In the genomic region with DNA sequence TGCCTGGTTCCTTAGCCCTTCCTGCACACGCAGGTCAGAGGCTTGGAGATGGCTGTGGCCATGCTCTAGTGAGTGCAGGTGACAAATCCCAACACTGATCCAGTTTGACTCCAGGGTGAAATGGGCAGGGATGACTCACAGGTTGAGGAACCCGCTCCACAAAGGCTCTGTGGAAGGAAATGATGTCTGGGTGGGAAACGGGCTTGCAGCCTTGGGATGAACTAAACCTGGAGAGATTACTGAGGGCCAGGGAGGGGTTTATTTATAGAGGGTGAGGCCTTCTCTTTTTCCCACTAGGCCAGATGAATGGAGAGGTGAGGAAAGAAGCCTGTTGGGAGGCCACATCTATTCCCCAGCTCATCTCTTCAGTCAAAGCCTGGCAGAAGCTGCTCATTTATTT, we compare ENCODE assay signal across 19 cellular contexts. TPM values are rescaled to one million over a fixed set of nuclear protein-coding genes. Genes with fewer than 3 reads are reported as not detected.
A peak's percentile ranks its signal among the peaks of the same experiment; 100 is the strongest.
DNase-seq lines count a peak whose midpoint lies in the region; ATAC-seq and TF ChIP-seq lines count a peak whose summit lies in the region.
"Had no signal": no experiment of that assay in that cellular context is flagged by ENCODE, and none has a peak within 500 bp of the region (broad histone marks: within the 10 kb centered on the region; RNA-seq: fewer than 3 reads in every experiment).

No MANE protein-coding gene starts in this region.

- DNase-seq in G401 (ENCODE audit: low spot score) = peak; percentile 51
- DNase-seq in PC-3 = peak; percentile 91
- DNase-seq in smooth muscle cell (lab: John Stamatoyannopoulos, UW; ENCODE audit: unreplicated experiment) = no peak
- no peak for DNase-seq in activated CD4-positive, alpha-beta T cell treated with anti-CD3 and anti-CD28 coated beads, Interleukin-2, amount 50 U/mL, for 4 hours
- DNase-seq in NCI-H1694 treated with DMSO at 0.1 percent for 48 hours (lab: John Stamatoyannopoulos, UW) = no peak
- DNase-seq: activated B cell treated with CpG ODN at 0.5 μM for 24 hours, activated gamma-delta T cell, AML-193, cortex of kidney, left ventricle myocardium inferior, NCI-H1105, NCI-H2171, nucleus accumbens, substantia nigra, T-helper 17 cell had no signal

- BruUV-seq in PC-3 (replicated peaks; lab: Mats Ljungman, UMichigan) = no TSS peak

- CTCF ChIA-PET in PC-3 (lab: Charles Lee) = no interaction called here

- H3F3A ChIP-seq in PC-3 (ENCODE audit: low read length, unreplicated experiment) (no peaks in the 10 kb centered on the region), smooth muscle cell (ENCODE audit: low read depth) (peaks cover 4% of the 10 kb centered on the region)

- 50 to 68% methylated on average over 3 of the region's 3 CpGs for whole genome bisulfite sequencing in esophagus, 2 donors
- 50% methylated on average over 3 of the region's 3 CpGs for WGBS in smooth muscle cell (ENCODE audit: low lambda C conversion rate)

- ATAC-seq in PC-3 = peak; percentile 76
- no peak for ATAC-seq in activated T-helper 17 cell treated with anti-CD3 and anti-CD28 coated beads, Interleukin-2, amount 50 U/mL, for 72 hours (replicated peaks)
- ATAC-seq: sciatic nerve, T-helper 17 cell had no signal

- no peaks in the 10 kb centered on the region for H4K20me1 ChIP-seq in PC-3 (ENCODE audit: low read length)
- H4K20me1 ChIP-seq in smooth muscle cell (ENCODE audit: low read depth) = no peaks in the 10 kb centered on the region

- no peaks in the 10 kb centered on the region for H3K27me3 ChIP-seq in PC-3 (ENCODE audit: low read length)
- H3K27me3 ChIP-seq in esophagus (ENCODE audit: control insufficient read depth in 1 of 2, insufficient read depth in 2 of 2, low read length in 2 of 2) = no peaks in the 10 kb centered on the region
- H3K27me3 ChIP-seq in smooth muscle cell (ENCODE audit: low read depth) = no peaks in the 10 kb centered on the region
- H3K27me3 ChIP-seq: ascending aorta had no signal

- H3K36me3 ChIP-seq in PC-3 (ENCODE audit: low read depth, low read length) = no peaks in the 10 kb centered on the region
- no peaks in the 10 kb centered on the region for H3K36me3 ChIP-seq in esophagus (ENCODE audit: control insufficient read depth in 2 of 2, insufficient read depth in 2 of 2, low read length in 1 of 2)
- no peaks in the 10 kb centered on the region for H3K36me3 ChIP-seq in smooth muscle cell (ENCODE audit: low read depth)
- H3K36me3 ChIP-seq: ascending aorta, left ventricle myocardium inferior had no signal

- no peak overlapping the region for H3K4me3 Mint-ChIP-seq in activated T-helper 17 cell treated with anti-CD3 and anti-CD28 coated beads, Interleukin-2, amount 50 U/mL, for 72 hours
- H3K4me3 Mint-ChIP-seq: activated B cell treated with CpG ODN at 0.5 μM for 24 hours, T-helper 17 cell had no signal

- in situ Hi-C loops in G401 (cut with HindIII; ENCODE audit: low sequenced_read_pairs) = no loop called here

- H3K4me1 Mint-ChIP-seq in activated T-helper 17 cell treated with anti-CD3 and anti-CD28 coated beads, Interleukin-2, amount 50 U/mL, for 72 hours = peaks cover 6% of the 10 kb centered on the region

- H3K27ac Mint-ChIP-seq in activated T-helper 17 cell treated with anti-CD3 and anti-CD28 coated beads, Interleukin-2, amount 50 U/mL, for 72 hours = no peak overlapping the region
- H3K27ac Mint-ChIP-seq: activated B cell treated with CpG ODN at 0.5 μM for 24 hours, T-helper 17 cell had no signal

- intact Hi-C loops in PC-3 (cut with micrococcal nuclease) = no loop called here

- H3K36me3 Mint-ChIP-seq in activated T-helper 17 cell treated with anti-CD3 and anti-CD28 coated beads, Interleukin-2, amount 50 U/mL, for 72 hours (ENCODE audit: low read depth) = no peaks in the 10 kb centered on the region

- POLR2A ChIA-PET in PC-3 (lab: Charles Lee; ENCODE audit: unreplicated experiment) = interaction anchor here (0.5 to 0.6 kb wide), 2 partner anchors 29 to 34 kb away, joined by 3 to 5 read pairs; a partner anchor contains a TSS

- H3K4me2 ChIP-seq in PC-3 (ENCODE audit: low read length) (peak overlapping the region; percentile 52), smooth muscle cell (no peak overlapping the region)

- H3K9me3 Mint-ChIP-seq in activated T-helper 17 cell treated with anti-CD3 and anti-CD28 coated beads, Interleukin-2, amount 50 U/mL, for 72 hours = no peaks in the 10 kb centered on the region

- H3K27ac ChIP-seq in PC-3 (ENCODE audit: low read length) (peak overlapping the region; percentile 91), esophagus (ENCODE audit: low read depth in 2 of 2, low read length in 1 of 2) (peak overlapping the region; percentile 96 to 97), smooth muscle cell (ENCODE audit: low read depth) (peak overlapping the region; percentile 24)
- H3K27ac ChIP-seq: ascending aorta, left ventricle myocardium inferior had no signal

- H3K79me2 ChIP-seq in PC-3 (ENCODE audit: low read length) (no peaks in the 10 kb centered on the region), smooth muscle cell (ENCODE audit: low read depth) (no peaks in the 10 kb centered on the region)

- H3K4me3 ChIP-seq in PC-3 (ENCODE audit: low read length) (no peak overlapping the region), esophagus (ENCODE audit: low read depth in 1 of 2, low read length in 2 of 2) (peak overlapping the region in 1 of 2 donors; percentile 22), smooth muscle cell (no peak overlapping the region)
- H3K4me3 ChIP-seq: ascending aorta, left ventricle myocardium inferior had no signal

- H2AFZ ChIP-seq in PC-3 (ENCODE audit: low read length) (no peak overlapping the region), smooth muscle cell (ENCODE audit: low read depth) (no peak overlapping the region)

- peaks cover 12% of the 10 kb centered on the region for H3K27me3 Mint-ChIP-seq in activated T-helper 17 cell treated with anti-CD3 and anti-CD28 coated beads, Interleukin-2, amount 50 U/mL, for 72 hours

- no peaks in the 10 kb centered on the region for H3K9me2 ChIP-seq in PC-3 (replicated peaks; ENCODE audit: low read length)

- H3K9me3 ChIP-seq in PC-3 (ENCODE audit: low read length) (no peaks in the 10 kb centered on the region), esophagus (ENCODE audit: control insufficient read depth in 2 of 2, insufficient read depth in 1 of 2, low read depth in 1 of 2, low read length in 1 of 2) (no peaks in the 10 kb centered on the region), smooth muscle cell (replicated peaks; ENCODE audit: low read depth) (no peaks in the 10 kb centered on the region)
- H3K9me3 ChIP-seq: ascending aorta had no signal

- H3K4me1 ChIP-seq in PC-3 (ENCODE audit: insufficient read depth, low read length) (peaks cover 43% of the 10 kb centered on the region), esophagus (ENCODE audit: control insufficient read depth in 2 of 2, insufficient read depth in 2 of 2, low read length in 1 of 2) (peaks cover 2 to 14% of the 10 kb centered on the region in 2 donors), smooth muscle cell (ENCODE audit: low read depth) (peaks cover 12% of the 10 kb centered on the region)

- H3K9ac ChIP-seq in PC-3 (ENCODE audit: low read length) (peak overlapping the region; percentile 53), smooth muscle cell (ENCODE audit: low read depth) (no peak overlapping the region)

- TF ChIP-seq CTCF in PC-3 (conservative IDR thresholded peaks at IDR 0.05; ENCODE audit: low read depth, low read length) = no peak
- TF ChIP-seq CTCF in smooth muscle cell (IDR thresholded peaks at IDR 0.05; ENCODE audit: borderline replicate concordance, insufficient read depth, poor library complexity, severe bottlenecking) = no peak

RNA-seq across cellular contexts. Expression of a gene that starts 29.3 kb away (rescaled TPM):
- 607 and 806 TPM in 2 replicates for total RNA-seq in G401 (2014; rRNA removed; shearing (Covaris generic))
- total RNA-seq in PC-3 (2014; rRNA removed) (158 and 187 TPM in 2 replicates), smooth muscle cell (52.0 and 53.0 TPM in 2 replicates)
- polyA plus RNA-seq in esophagus (1,000 to 10,000 TPM; 1,597 to 1,599 TPM), smooth muscle cell (13.2 and 34.8 TPM in 2 replicates)
- 10 to 100 TPM; 36.7 to 60.2 TPM for total RNA-seq in activated T-helper 17 cell treated with anti-CD3 and anti-CD28 coated beads, Interleukin-2, amount 50 U/mL, for 72 hours
- total RNA-seq: activated B cell treated with CpG ODN at 0.5 μM for 24 hours had no signal

Comparison
In these comparisons a context has a peak if more than half of its experiments do, and no peak if none do; other contexts are left out.
1. DNase-seq: peak in G401 (single experiment) and PC-3 (single experiment); none in smooth muscle cell (single experiment), activated CD4-positive, alpha-beta T cell treated with anti-CD3 and anti-CD28 coated beads, Interleukin-2, amount 50 U/mL, for 4 hours (0 of 2) and NCI-H1694 treated with DMSO at 0.1 percent for 48 hours (single experiment).
2. H3K27ac ChIP-seq: peak in every context shown above with its lines; median percentile 96 in esophagus; 91 in PC-3; 24 in smooth muscle cell.